16 cellular contexts compared by ENCODE assay signal in the genomic region with DNA sequence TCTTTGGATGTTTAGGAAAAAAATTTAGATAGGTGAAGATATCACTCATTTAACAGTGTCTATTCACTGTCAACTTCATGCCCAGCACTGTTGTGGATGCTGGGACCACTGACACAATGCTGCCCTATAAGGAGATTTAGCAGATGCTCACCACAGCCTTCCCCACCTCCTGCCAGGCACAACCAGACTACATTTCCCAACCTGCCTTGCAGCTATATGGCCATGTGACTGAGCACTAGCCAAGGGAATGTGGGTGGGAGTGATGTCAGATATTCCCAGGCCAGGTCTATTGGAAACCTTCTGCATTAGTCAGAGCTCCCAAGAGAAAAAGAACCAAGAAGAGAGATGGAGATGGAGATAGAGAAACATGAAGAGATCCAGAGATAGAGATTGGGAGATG.
DNase-seq lines count a peak whose midpoint lies in the region; ATAC-seq and TF ChIP-seq lines count a peak whose summit lies in the region.
"Had no signal": no experiment of that assay in that cellular context is flagged by ENCODE, and none has a peak within 500 bp of the region (broad histone marks: within the 10 kb centered on the region; RNA-seq: fewer than 3 reads in every experiment).

No MANE protein-coding gene starts in this region.

- no peaks in the 10 kb centered on the region for H3K27me3 ChIP-seq in foreskin keratinocyte
- peaks cover 0 to 2% (median 0%) of the 10 kb centered on the region in 3 donors for H3K27me3 ChIP-seq in psoas muscle (ENCODE audit: insufficient read depth in 3 of 3, low read length in 2 of 3)
- H3K27me3 ChIP-seq in naive thymus-derived CD4-positive, alpha-beta T cell (ENCODE audit: control insufficient read depth in 2 of 2, insufficient read depth in 2 of 2, low read length in 2 of 2), result no peaks in the 10 kb centered on the region
- H3K27me3 ChIP-seq: BLaER1 treated with 17β-estradiol and CSF1 and Interleukin-3, amounts not matched to agents 10 nM and 100 nM; neural progenitor cell had no signal

- TF ChIP-seq CTCF in AG04449 (IDR thresholded peaks at IDR 0.05; ENCODE audit: insufficient read depth, low read length, missing control alignments) (no peak), HEK293 (tag by site-specific recombination; IDR thresholded peaks at IDR 0.05) (no peak), foreskin keratinocyte (conservative IDR thresholded peaks at IDR 0.05) (no peak), psoas muscle (IDR thresholded peaks at IDR 0.05) (no peak)

- no peaks in the 10 kb centered on the region for H3K36me3 ChIP-seq in HEK293 (ENCODE audit: control insufficient read depth in 2 of 2, insufficient read depth in 1 of 2, low read length in 2 of 2)
- no peaks in the 10 kb centered on the region for H3K36me3 ChIP-seq in psoas muscle (ENCODE audit: insufficient read depth in 1 of 2, low read depth in 1 of 2)
- no peaks in the 10 kb centered on the region for H3K36me3 ChIP-seq in naive thymus-derived CD4-positive, alpha-beta T cell (ENCODE audit: control insufficient read depth in 2 of 3, insufficient read depth in 3 of 3, low read length in 3 of 3)
- H3K36me3 ChIP-seq: neural progenitor cell had no signal

- H3K9me3 Mint-ChIP-seq in naive thymus-derived CD4-positive, alpha-beta T cell, result peaks cover 4 to 28% (median 15%) of the 10 kb centered on the region in 11 donors
- H3K9me3 Mint-ChIP-seq: neural progenitor cell had no signal

- H3K9me3 ChIP-seq in HEK293 (ENCODE audit: control insufficient read depth, insufficient read depth, low read depth, low read length), result no peaks in the 10 kb centered on the region
- H3K9me3 ChIP-seq in psoas muscle, result no peaks in the 10 kb centered on the region
- no peaks in the 10 kb centered on the region for H3K9me3 ChIP-seq in naive thymus-derived CD4-positive, alpha-beta T cell (ENCODE audit: control insufficient read depth in 2 of 3, low read length in 3 of 3)

- H3K4me1 ChIP-seq in HEK293 (ENCODE audit: control insufficient read depth, insufficient read depth, low read length) (no peaks in the 10 kb centered on the region), foreskin keratinocyte (peaks cover 2% of the 10 kb centered on the region), psoas muscle (no peaks in the 10 kb centered on the region)
- no peaks in the 10 kb centered on the region for H3K4me1 ChIP-seq in naive thymus-derived CD4-positive, alpha-beta T cell (ENCODE audit: control insufficient read depth in 2 of 2, insufficient read depth in 2 of 2, low read length in 2 of 2)
- H3K4me1 ChIP-seq: neural progenitor cell had no signal

- H3K27me3 Mint-ChIP-seq in naive thymus-derived CD4-positive, alpha-beta T cell, result peaks cover 0 to 4% (median 0%) of the 10 kb centered on the region in 5 donors

- CTCF ChIA-PET in AG04449 (lab: Yijun Ruan, JAX) (no interaction called here), HEK293 (lab: Yijun Ruan, JAX) (interaction anchor here (0.9 kb wide), 1 partner anchor 12 kb away, joined by 3 read pairs; no protein-coding TSS in a partner anchor)
- CTCF ChIA-PET in naive thymus-derived CD4-positive, alpha-beta T cell (lab: Charles Lee), result no interaction called here

- POLR2A ChIA-PET in AG04449 (lab: Yijun Ruan, JAX), result no interaction called here
- POLR2A ChIA-PET in HEK293 (lab: Yijun Ruan, JAX), result no interaction called here
- POLR2A ChIA-PET in naive thymus-derived CD4-positive, alpha-beta T cell (lab: Charles Lee), result no interaction called here

- intact Hi-C loops in psoas muscle (cut with DNase I), result loop anchor here in 1 of 2 donors (5.0 kb wide), 1 partner anchor 1015 kb away; no protein-coding TSS in a partner anchor
- intact Hi-C loops in naive thymus-derived CD4-positive, alpha-beta T cell (cut with micrococcal nuclease), result no loop called here

- H3K4me3 Mint-ChIP-seq in naive thymus-derived CD4-positive, alpha-beta T cell, result no peak overlapping the region
- H3K4me3 Mint-ChIP-seq: neural progenitor cell had no signal

- H3K36me3 Mint-ChIP-seq in naive thymus-derived CD4-positive, alpha-beta T cell, result peaks cover 0 to 6% (median 0%) of the 10 kb centered on the region in 5 donors
- H3K36me3 Mint-ChIP-seq: neural progenitor cell had no signal

- H3K4me3 ChIP-seq in AG04449 (ENCODE audit: low read depth, low read length), result no peak overlapping the region
- no peak overlapping the region for H3K4me3 ChIP-seq in HEK293 (ENCODE audit: low read depth, low read length)
- no peak overlapping the region for H3K4me3 ChIP-seq in psoas muscle
- H3K4me3 ChIP-seq in naive thymus-derived CD4-positive, alpha-beta T cell (ENCODE audit: low read length), result no peak overlapping the region
- H3K4me3 ChIP-seq: BLaER1 treated with 17β-estradiol and CSF1 and Interleukin-3, amounts not matched to agents 10 nM and 100 nM; neural progenitor cell had no signal

- DNase-seq in AG04449 (ENCODE audit: low read depth, low spot score), result peak; percentile 17
- peak; percentile 12 for DNase-seq in T1000 (lab: John Stamatoyannopoulos, UW)
- DNase-seq in foreskin keratinocyte, result peak in 1 of 2 donors; percentile 56
- DNase-seq in psoas muscle, result no peak
- DNase-seq in effector CD4-positive, alpha-beta T cell, result no peak
- DNase-seq in naive thymus-derived CD4-positive, alpha-beta T cell, result no peak
- DNase-seq: activated naive CD4-positive, alpha-beta T cell; foreskin melanocyte; GOT3; KBM-7; left cardiac atrium; NCI-H2171 treated with DMSO at 0.1 percent for 48 hours had no signal

- peak; percentile 94 for ATAC-seq in foreskin keratinocyte
- ATAC-seq in psoas muscle, result no peak
- no peak for ATAC-seq in naive thymus-derived CD4-positive, alpha-beta T cell
- ATAC-seq in HG02763 (IDR thresholded peaks at IDR 0.05; ENCODE audit: unreplicated experiment), result no peak
- ATAC-seq: left cardiac atrium had no signal

- no peaks in the 10 kb centered on the region for H3K4me1 Mint-ChIP-seq in naive thymus-derived CD4-positive, alpha-beta T cell

- no peak overlapping the region for H3K27ac Mint-ChIP-seq in naive thymus-derived CD4-positive, alpha-beta T cell
- H3K27ac Mint-ChIP-seq: neural progenitor cell had no signal

- H3K27ac ChIP-seq in HEK293 (ENCODE audit: extremely low read depth, low read depth, low read length) (no peak overlapping the region), foreskin keratinocyte (no peak overlapping the region), psoas muscle (no peak overlapping the region)
- no peak overlapping the region for H3K27ac ChIP-seq in naive thymus-derived CD4-positive, alpha-beta T cell (ENCODE audit: low read depth, low read length)
- H3K27ac ChIP-seq: BLaER1 treated with 17β-estradiol and CSF1 and Interleukin-3, amounts not matched to agents 10 nM and 100 nM; neural progenitor cell had no signal

TF ChIP-seq in HEK293, 187 proteins besides CTCF, POLR2A, EP300 and RAD21:
- TF ChIP-seq ZNF121 (tag by site-specific recombination; IDR thresholded peaks at IDR 0.05), result no peak
- 0 out of 2 replicates have a peak, but pooled peaks have one; percentile 18 for TF ChIP-seq ZFHX2 (tag by site-specific recombination; conservative IDR thresholded peaks at IDR 0.05)

Comparison
In these comparisons a context has a peak if more than half of its experiments do, and no peak if none do; other contexts are left out.
1. DNase-seq: peak in AG04449 (single experiment) and T1000 (single experiment); none in psoas muscle (0 of 2), effector CD4-positive, alpha-beta T cell (single experiment) and naive thymus-derived CD4-positive, alpha-beta T cell (0 of 9).